In the genomic region with DNA sequence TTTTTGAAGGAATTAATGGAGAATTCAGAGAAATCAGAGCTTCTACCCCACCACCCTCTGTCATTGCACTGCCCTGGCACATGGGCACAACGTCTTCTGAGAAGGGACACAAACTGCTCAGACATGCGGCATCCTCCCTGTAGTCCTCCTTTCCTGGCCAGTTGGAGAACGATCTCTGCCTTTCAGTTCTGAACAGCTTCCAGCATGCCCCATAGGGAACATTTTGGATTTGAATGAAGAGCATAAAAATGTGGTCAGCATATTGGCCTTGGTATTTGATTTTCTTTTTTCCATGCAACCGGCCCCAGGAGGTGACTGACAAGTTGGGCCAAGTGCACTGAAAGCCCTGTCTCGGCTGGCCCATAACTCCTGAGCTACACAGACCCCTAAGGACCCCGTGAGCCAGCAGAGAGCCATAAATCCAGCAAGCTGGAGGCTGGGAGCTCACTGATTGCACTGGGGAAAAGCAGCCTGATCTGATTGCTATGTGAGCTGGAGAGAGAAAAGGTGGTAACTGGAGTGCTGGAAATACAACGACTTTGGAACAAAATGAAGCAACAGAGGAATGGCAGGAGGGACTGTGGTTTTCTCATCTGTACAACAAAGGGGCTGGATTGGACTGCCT, we compare ENCODE assay signal across 28 cellular contexts. TPM values are rescaled to one million over a fixed set of nuclear protein-coding genes. Genes with fewer than 3 reads are reported as not detected.
"Had no signal": no experiment of that assay in that cellular context is flagged by ENCODE, and none has a peak within 500 bp of the region (broad histone marks: within the 10 kb centered on the region; RNA-seq: fewer than 3 reads in every experiment).

No MANE protein-coding gene starts in this region.

- H3K4me3 Mint-ChIP-seq: activated CD4-positive, alpha-beta memory T cell treated with anti-CD3 and anti-CD28 coated beads, Interleukin-2, amount 10 ng/mL, durations not matched to agents 7 days and 5 days; activated CD4-positive, alpha-beta T cell treated with anti-CD3 and anti-CD28 coated beads for 36 hours; activated naive CD4-positive, alpha-beta T cell treated with anti-CD3 and anti-CD28 coated beads for 36 hours; activated naive CD8-positive, alpha-beta T cell; activated T-helper 17 cell treated with anti-CD3 and anti-CD28 coated beads, Interleukin-2, amount 50 U/mL, for 72 hours had no signal

- H3K9me3 ChIP-seq: SJCRH30, SK-N-SH had no signal

- H3K9me3 Mint-ChIP-seq: activated CD4-positive, alpha-beta memory T cell treated with anti-CD3 and anti-CD28 coated beads, Interleukin-2, amount 10 ng/mL, durations not matched to agents 7 days and 5 days; activated naive CD4-positive, alpha-beta T cell treated with anti-CD3 and anti-CD28 coated beads for 36 hours; activated T-helper 17 cell treated with anti-CD3 and anti-CD28 coated beads, Interleukin-2, amount 50 U/mL, for 72 hours had no signal

- H3K4me1 Mint-ChIP-seq: activated CD4-positive, alpha-beta memory T cell treated with anti-CD3 and anti-CD28 coated beads, Interleukin-2, amount 10 ng/mL, durations not matched to agents 7 days and 5 days; activated CD4-positive, alpha-beta T cell treated with anti-CD3 and anti-CD28 coated beads for 36 hours; activated T-helper 17 cell treated with anti-CD3 and anti-CD28 coated beads, Interleukin-2, amount 50 U/mL, for 72 hours had no signal

- H3K4me1 ChIP-seq: SJCRH30 had no signal

- H3K36me3 Mint-ChIP-seq: activated naive CD8-positive, alpha-beta T cell had no signal

- DNase-seq: activated CD4-positive, alpha-beta memory T cell treated with anti-CD3 and anti-CD28 coated beads, Interleukin-2, amount 10 ng/mL, durations not matched to agents 7 days and 5 days; activated CD4-positive, alpha-beta T cell treated with anti-CD3 and anti-CD28 coated beads for 36 hours; activated CD4-positive, alpha-beta T cell treated with anti-CD3 and anti-CD28 coated beads, Interleukin-2, amount 50 U/mL, for 1 hour; activated gamma-delta T cell; activated naive CD4-positive, alpha-beta T cell treated with anti-CD3 and anti-CD28 coated beads for 36 hours; activated T-cell treated with anti-CD3 and anti-CD28 coated beads for 4 hours; activated T-cell treated with anti-CD3 and anti-CD28 coated beads, Interleukin-2, amount 50 U/mL, for 48 hours; NCI-H1092; NCI-H1417; NCI-H2029; NCI-H2107; NCI-H2171 treated with DMSO at 0.1 percent for 48 hours; NCI-H226; NCI-H526; NCI-H774; NK-92 treated with Interleukin-12 subunit alpha and Interleukin-12 subunit beta, amount 100 ng/mL, for 24 hours; OCI-M1; Right ventricle myocardium superior; SJCRH30; SK-N-SH; T-helper 1 cell; WERI-Rb-1 had no signal

- H3K4me3 ChIP-seq: SJCRH30 had no signal

- H3K36me3 ChIP-seq: SJCRH30, WERI-Rb-1 had no signal

- H3K27ac ChIP-seq: KMS-11, RWPE1, SJCRH30, WERI-Rb-1 had no signal

- H3K27ac Mint-ChIP-seq: activated CD4-positive, alpha-beta memory T cell treated with anti-CD3 and anti-CD28 coated beads, Interleukin-2, amount 10 ng/mL, durations not matched to agents 7 days and 5 days; activated CD4-positive, alpha-beta T cell treated with anti-CD3 and anti-CD28 coated beads for 36 hours; activated naive CD4-positive, alpha-beta T cell treated with anti-CD3 and anti-CD28 coated beads for 36 hours; activated naive CD8-positive, alpha-beta T cell; activated T-helper 17 cell treated with anti-CD3 and anti-CD28 coated beads, Interleukin-2, amount 50 U/mL, for 72 hours had no signal

RNA-seq across cellular contexts. Expression of a gene that starts 10.9 kb away (rescaled TPM):
- total RNA-seq: NCI-H460, Right ventricle myocardium superior had no signal
- polyA plus RNA-seq: SK-N-SH had no signal

RNA-seq across cellular contexts. Expression of a gene that starts 44.9 kb away (rescaled TPM):
- total RNA-seq: NCI-H460; Right ventricle myocardium superior; T-helper 2 cell treated with Interferon-gamma antibody and Interleukin-4, amounts not matched to agents 100 ng/mL and 5 ng/mL, for 36 hours had no signal
- polyA plus RNA-seq: SK-N-SH had no signal
